ENCODE assay signal across 8 cellular contexts in genomic region chr16:391885-392335, GRCh38. TPM values are rescaled to one million over a fixed set of nuclear protein-coding genes. Genes with fewer than 3 reads are reported as not detected.
A peak's percentile ranks its signal among the peaks of the same experiment; 100 is the strongest.
DNase-seq lines count a peak whose midpoint lies in the region; ATAC-seq, FAIRE-seq and TF ChIP-seq lines count a peak whose summit lies in the region.

No MANE protein-coding gene starts in this region.

- H3K4me3 ChIP-seq in HFF-Myc (replicated peaks; ENCODE audit: low read depth, low read length): no peak overlapping the region
- no peak overlapping the region for H3K4me3 ChIP-seq in fibroblast of villous mesenchyme (ENCODE audit: low read depth, low read length)
- H3K4me3 ChIP-seq in psoas muscle: no peak overlapping the region

- ATAC-seq in psoas muscle (peak; percentile 77 to 88 (median 86)), GM21367 (IDR thresholded peaks at IDR 0.05; ENCODE audit: unreplicated experiment) (no peak)

- DNase-seq in HFF-Myc (ENCODE audit: extremely low read depth, low read depth) (peak; percentile 65), RCC 7860 (ENCODE audit: low spot score) (peak; percentile 95), activated T-helper 1 cell treated with Interleukin-2 at 50 U/mL for 16 hours (ENCODE audit: low read depth) (peak; percentile 61), fibroblast of villous mesenchyme (ENCODE audit: low read depth) (peak; percentile 66), psoas muscle (peak; percentile 65 to 80), inferior parietal cortex (ENCODE audit: extremely low spot score) (no peak)

- peaks cover 11% of the 10 kb centered on the region for H3K4me1 ChIP-seq in psoas muscle

- H3K36me3 ChIP-seq in psoas muscle (ENCODE audit: insufficient read depth in 1 of 2, low read depth in 1 of 2): no peaks in the 10 kb centered on the region

- peak; percentile 40 for FAIRE-seq in RCC 7860 (lab: Jason Lieb, UNC)

- WGBS in psoas muscle, 3 donors: 68 to 77% (median 76%) methylated on average over 7 of the region's 7 CpGs

- peak; percentile 66 for TF ChIP-seq CTCF in C4-2B (conservative IDR thresholded peaks at IDR 0.05)
- peak; percentile 94 for TF ChIP-seq CTCF in HFF-Myc (IDR thresholded peaks at IDR 0.05; ENCODE audit: low read depth, low read length, missing control alignments)
- peak; percentile 81 for TF ChIP-seq CTCF in fibroblast of villous mesenchyme (IDR thresholded peaks at IDR 0.05; ENCODE audit: insufficient read depth, low read depth, low read length)
- peak; percentile 61 for TF ChIP-seq CTCF in psoas muscle (IDR thresholded peaks at IDR 0.05)

- intact Hi-C loops in psoas muscle (cut with DNase I): no loop called here

- H3K27ac ChIP-seq in C4-2B: no peak overlapping the region
- no peak overlapping the region for H3K27ac ChIP-seq in psoas muscle

- no peaks in the 10 kb centered on the region for H3K27me3 ChIP-seq in psoas muscle (ENCODE audit: insufficient read depth in 3 of 3, low read length in 2 of 3)

- no peaks in the 10 kb centered on the region for H3K9me3 ChIP-seq in psoas muscle

RNA-seq across cellular contexts. Expression of gene NME4, which starts 5.1 kb away (rescaled TPM):
- total RNA-seq in fibroblast of villous mesenchyme (126 TPM in 2 replicates), psoas muscle (10 to 100 TPM; 19.5 to 39.7 (median 29.6) TPM)
- 10 to 100 TPM; 16.0 to 30.7 (median 22.7) TPM for polyA plus RNA-seq in psoas muscle

RNA-seq across cellular contexts. Expression of gene DECR2, which starts 9.8 kb away (rescaled TPM):
- total RNA-seq in fibroblast of villous mesenchyme (11.6 and 16.0 TPM in 2 replicates), psoas muscle (10 to 100 TPM; 13.9 to 22.9 (median 19.6) TPM)
- 10 to 100 TPM; 14.1 to 18.1 (median 15.8) TPM for polyA plus RNA-seq in psoas muscle

RNA-seq across cellular contexts. Expression of gene PGAP6, which starts 10.1 kb away (rescaled TPM):
- total RNA-seq in fibroblast of villous mesenchyme: 51.5 and 52.2 TPM in 2 replicates
- 10 to 100 TPM; 27.2 to 34.7 (median 32.2) TPM for total RNA-seq in psoas muscle
- polyA plus RNA-seq in psoas muscle: 10 to 100 TPM; 26.0 to 46.9 (median 42.1) TPM

RNA-seq across cellular contexts. Expression of gene MRPL28, which starts 21.6 kb away (rescaled TPM):
- total RNA-seq in fibroblast of villous mesenchyme (80.3 and 86.7 TPM in 2 replicates), psoas muscle (10 to 100 TPM; 55.4 to 68.8 (median 55.9) TPM)
- 100 to 1,000 TPM in 1 of 3 donors, 10 to 100 TPM in 2; 67.1 to 126 (median 86.8) TPM for polyA plus RNA-seq in psoas muscle

RNA-seq across cellular contexts. Expression of gene RAB11FIP3, which starts 33.5 kb away (rescaled TPM):
- 19.0 and 19.4 TPM in 2 replicates for total RNA-seq in fibroblast of villous mesenchyme
- total RNA-seq in psoas muscle: 10 to 100 TPM; 44.7 to 89.5 (median 71.5) TPM
- polyA plus RNA-seq in psoas muscle: 10 to 100 TPM; 20.3 to 26.1 (median 26.1) TPM
